20 cellular contexts compared by ENCODE assay signal in the genomic region with DNA sequence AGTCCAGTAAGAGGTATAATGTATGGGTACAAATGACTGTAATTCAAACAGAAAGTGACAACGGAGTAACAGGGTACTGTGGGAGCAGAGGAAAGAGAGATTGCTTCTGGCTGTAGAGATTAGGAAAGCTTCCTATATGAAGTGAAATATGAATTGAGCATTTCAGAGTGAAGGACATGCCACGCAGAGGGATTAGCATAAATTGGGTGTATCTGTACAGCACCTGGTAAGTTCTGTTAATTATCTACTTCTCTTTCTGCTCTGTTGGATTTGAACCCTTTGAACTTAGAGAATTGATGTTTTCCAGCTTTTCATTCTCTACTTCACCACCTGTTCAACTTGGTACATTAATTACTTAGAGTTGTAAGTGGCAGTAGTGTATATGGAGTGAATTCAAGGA. TPM values are rescaled to one million over a fixed set of nuclear protein-coding genes. Genes with fewer than 3 reads are reported as not detected.
DNase-seq lines count a peak whose midpoint lies in the region; ATAC-seq, FAIRE-seq and TF ChIP-seq lines count a peak whose summit lies in the region.
"Had no signal": no experiment of that assay in that cellular context is flagged by ENCODE, and none has a peak within 500 bp of the region (broad histone marks: within the 10 kb centered on the region; RNA-seq: fewer than 3 reads in every experiment).

No MANE protein-coding gene starts in this region.

- H3K9me3 ChIP-seq in neutrophil = no peaks in the 10 kb centered on the region

- TF ChIP-seq CTCF in chondrocyte (IDR thresholded peaks at IDR 0.05) = no peak
- no peak for TF ChIP-seq CTCF in neutrophil (IDR thresholded peaks at IDR 0.05)
- TF ChIP-seq CTCF in WTC11 (IDR thresholded peaks at IDR 0.05) = no peak

- no peak overlapping the region for H3K4me3 ChIP-seq in neutrophil (ENCODE audit: low read depth in 1 of 2, low read length in 1 of 2)

- no peaks in the 10 kb centered on the region for H3K36me3 ChIP-seq in neutrophil

- H3K36me3 Mint-ChIP-seq in chondrocyte (ENCODE audit: low read depth) (peaks cover 20% of the 10 kb centered on the region), WTC11 (peaks cover 5% of the 10 kb centered on the region)

- H3K27me3 ChIP-seq in neutrophil = no peaks in the 10 kb centered on the region

- ATAC-seq in GM21825 (IDR thresholded peaks at IDR 0.05; ENCODE audit: unreplicated experiment) (peak; percentile 40), WTC11 (no peak), sciatic nerve (no peak), HG02571 (IDR thresholded peaks at IDR 0.05; ENCODE audit: unreplicated experiment) (no peak)
- ATAC-seq: activated CD8-positive, alpha-beta memory T cell treated with anti-CD3 and anti-CD28 coated beads, Interleukin-2, amount 10 ng/mL, durations not matched to agents 7 days and 5 days; right cardiac atrium had no signal

- H3K27ac Mint-ChIP-seq in chondrocyte (ENCODE audit: unreplicated experiment) (peak overlapping the region; percentile 72), WTC11 (no peak overlapping the region)
- H3K27ac Mint-ChIP-seq: activated CD8-positive, alpha-beta memory T cell treated with anti-CD3 and anti-CD28 coated beads, Interleukin-2, amount 10 ng/mL, durations not matched to agents 7 days and 5 days had no signal

- no peaks in the 10 kb centered on the region for H3K27me3 Mint-ChIP-seq in chondrocyte (ENCODE audit: low read depth)
- no peaks in the 10 kb centered on the region for H3K27me3 Mint-ChIP-seq in WTC11 (ENCODE audit: low read depth)
- H3K27me3 Mint-ChIP-seq: activated CD8-positive, alpha-beta memory T cell treated with anti-CD3 and anti-CD28 coated beads, Interleukin-2, amount 10 ng/mL, durations not matched to agents 7 days and 5 days had no signal

- H3K4me3 Mint-ChIP-seq in chondrocyte (ENCODE audit: unreplicated experiment) = no peak overlapping the region
- H3K4me3 Mint-ChIP-seq in WTC11 = no peak overlapping the region
- H3K4me3 Mint-ChIP-seq: activated CD8-positive, alpha-beta memory T cell treated with anti-CD3 and anti-CD28 coated beads, Interleukin-2, amount 10 ng/mL, durations not matched to agents 7 days and 5 days; neural crest cell had no signal

- peaks cover 39 to 48% of the 10 kb centered on the region in 2 experiments for H3K4me1 ChIP-seq in neutrophil (ENCODE audit: control insufficient read depth in 1 of 2, insufficient read depth in 1 of 2, low read depth in 1 of 2, low read length in 1 of 2)

- DNase-seq in GM18507 (ENCODE audit: extremely low spot score, insufficient read length, low read depth) (no peak), chondrocyte (ENCODE audit: low spot score) (no peak), WTC11 (ENCODE audit: low spot score) (no peak), sciatic nerve (ENCODE audit: low spot score) (no peak), D341Med (ENCODE audit: low spot score) (no peak)
- DNase-seq: activated CD4-positive, CD25-positive, alpha-beta regulatory T cell treated with anti-CD3 and anti-CD28 coated beads, Interleukin-2, amount 50 U/mL, for 72 hours; activated CD8-positive, alpha-beta memory T cell treated with anti-CD3 and anti-CD28 coated beads, Interleukin-2, amount 10 ng/mL, durations not matched to agents 7 days and 5 days; activated naive CD4-positive, alpha-beta T cell; erythroblast; NCI-H226; right cardiac atrium; SHP77; stimulated activated CD4-positive, alpha-beta T cell treated with anti-CD3 and anti-CD28 coated beads, Interleukin-2, amount 100 ng/mL, for 24 hours; substantia nigra; T-helper 2 cell had no signal

- H3K9me3 Mint-ChIP-seq in chondrocyte (ENCODE audit: low read depth) (no peaks in the 10 kb centered on the region), WTC11 (peaks cover 6% of the 10 kb centered on the region)
- H3K9me3 Mint-ChIP-seq: neural crest cell had no signal

- H3K27ac ChIP-seq in neutrophil = peak overlapping the region; percentile 66

- CTCF ChIA-PET in WTC11 (lab: Charles Lee) = interaction anchor here (1.0 kb wide), 1 partner anchor 53 kb away, joined by 5 read pairs; no protein-coding TSS in a partner anchor

- POLR2A ChIA-PET in WTC11 (lab: Charles Lee) = no interaction called here

- FAIRE-seq in GM18507 (lab: Jason Lieb, UNC) = peak; percentile 74
- FAIRE-seq: colon had no signal

- H3K4me1 Mint-ChIP-seq in chondrocyte (ENCODE audit: low read depth) (peaks cover 93% of the 10 kb centered on the region), WTC11 (peaks cover 5% of the 10 kb centered on the region; the same call in 1 of the 2 replicates)
- H3K4me1 Mint-ChIP-seq: activated CD8-positive, alpha-beta memory T cell treated with anti-CD3 and anti-CD28 coated beads, Interleukin-2, amount 10 ng/mL, durations not matched to agents 7 days and 5 days; neural crest cell had no signal

- intact Hi-C loops in sciatic nerve (cut with DNase I) = no loop called here

TF ChIP-seq in WTC11, 78 proteins besides CTCF, POLR2A, EP300 and RAD21:
- TF ChIP-seq ETV6 (CRISPR knock-in tag; IDR thresholded peaks at IDR 0.05) = no peak
- TF ChIP-seq, protein P1, sequence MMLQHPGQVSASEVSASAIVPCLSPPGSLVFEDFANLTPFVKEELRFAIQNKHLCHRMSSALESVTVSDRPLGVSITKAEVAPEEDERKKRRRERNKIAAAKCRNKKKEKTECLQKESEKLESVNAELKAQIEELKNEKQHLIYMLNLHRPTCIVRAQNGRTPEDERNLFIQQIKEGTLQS (CRISPR knock-in tag; conservative IDR thresholded peaks at IDR 0.05) = no peak

RNA-seq across cellular contexts. Expression of gene STK38L, which starts 8.8 kb away (rescaled TPM):
- total RNA-seq in chondrocyte = 219 to 248 TPM (median 222 TPM) in 3 replicates
- 37.6 to 47.2 TPM (median 41.7 TPM) in 3 replicates for total RNA-seq in WTC11 (2021)
- 45.1 TPM for total RNA-seq in sciatic nerve
